Comparison of ENCODE assay signal across 13 cellular contexts in the genomic region with DNA sequence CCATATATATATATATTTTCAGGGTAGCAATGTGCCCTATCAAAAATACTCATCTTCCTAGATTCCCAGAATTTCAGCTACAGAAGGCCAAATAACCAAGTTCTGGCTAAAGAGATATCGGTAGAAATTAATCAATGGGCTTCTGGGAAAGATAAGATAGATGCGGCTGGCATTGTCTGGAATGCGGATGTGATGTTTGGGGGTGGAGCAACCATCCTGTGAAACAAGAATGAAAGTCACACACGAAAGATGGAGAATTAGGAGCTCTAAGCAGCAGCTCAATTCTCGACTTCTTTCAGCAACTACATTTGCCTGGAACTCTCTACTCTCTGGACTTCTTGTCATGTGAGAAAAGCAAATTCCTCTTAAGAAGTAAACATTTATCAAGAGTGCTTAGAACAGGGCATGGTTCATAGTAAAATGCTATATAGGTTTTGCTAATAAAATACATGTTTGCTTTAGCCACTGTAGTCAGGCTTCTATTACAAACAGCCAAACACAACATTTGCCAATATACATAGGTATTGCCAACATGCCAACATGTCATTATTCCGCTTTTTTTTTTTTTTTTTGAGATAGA.
"Had no signal": no experiment of that assay in that cellular context is flagged by ENCODE, and none has a peak within 500 bp of the region (broad histone marks: within the 10 kb centered on the region; RNA-seq: fewer than 3 reads in every experiment).

No MANE protein-coding gene starts in this region.

- H3K4me1 ChIP-seq: breast epithelium had no signal

- H3K9me3 Mint-ChIP-seq: activated naive CD8-positive, alpha-beta T cell treated with anti-CD3 and anti-CD28 coated beads for 36 hours; immature natural killer cell; stimulated activated naive CD8-positive, alpha-beta T cell treated with anti-CD3 and anti-CD28 coated beads, Interleukin-15, amount 100 ng/mL, for 72 hours had no signal

- H3K36me3 Mint-ChIP-seq: activated naive CD8-positive, alpha-beta T cell treated with anti-CD3 and anti-CD28 coated beads for 36 hours; immature natural killer cell had no signal

- H3K9me3 ChIP-seq: breast epithelium, ovary, thoracic aorta had no signal

- H3K27ac ChIP-seq: breast epithelium, dorsolateral prefrontal cortex, ovary, thoracic aorta had no signal

- H3K27ac Mint-ChIP-seq: immature natural killer cell; stimulated activated naive CD8-positive, alpha-beta T cell treated with anti-CD3 and anti-CD28 coated beads, Interleukin-15, amount 100 ng/mL, for 72 hours had no signal

- H3K4me3 Mint-ChIP-seq: activated naive CD8-positive, alpha-beta T cell treated with anti-CD3 and anti-CD28 coated beads for 36 hours; immature natural killer cell had no signal

- H3K27me3 Mint-ChIP-seq: stimulated activated naive CD8-positive, alpha-beta T cell treated with anti-CD3 and anti-CD28 coated beads, Interleukin-15, amount 100 ng/mL, for 72 hours had no signal

- H3K27me3 ChIP-seq: breast epithelium, dorsolateral prefrontal cortex, ovary had no signal

- H3K4me3 ChIP-seq: breast epithelium, dorsolateral prefrontal cortex, ovary, thoracic aorta had no signal

- DNase-seq: activated gamma-delta T cell treated with Interleukin-2 at 50 U/mL for 16 hours; activated T-cell treated with anti-CD3 and anti-CD28 coated beads for 4 hours; anterior cingulate cortex; dorsolateral prefrontal cortex; immature natural killer cell; left cardiac atrium; mammary epithelial cell; ovary; stimulated activated CD4-positive, alpha-beta T cell treated with anti-CD3 and anti-CD28 coated beads, Interleukin-4, amount 100 ng/mL, for 1 hour had no signal

- H3K36me3 ChIP-seq: breast epithelium, ovary, thoracic aorta had no signal
